Comparison of ENCODE assay signal across 1 cellular context in genomic region chr14:75050852-75051555, GRCh38.
TF ChIP-seq lines count a peak whose summit lies in the region.

Gene MLH3 (minus strand): TSS chr14:75051467. CDS start chr14:75049655, 1,812 bp downstream.

TF ChIP-seq in K562, 482 proteins besides CTCF, POLR2A, EP300 and RAD21 (continued from another document and continues in another):
- TF ChIP-seq CBX1 (IDR thresholded peaks at IDR 0.05; ENCODE audit: low read depth), result no peak
- TF ChIP-seq CUX1 (CRISPR knock-in tag; IDR thresholded peaks at IDR 0.05), result no peak
- no peak for TF ChIP-seq ZNF57 (CRISPR knock-in tag; IDR thresholded peaks at IDR 0.05)
- no peak for TF ChIP-seq ZFP1 (CRISPR knock-in tag; IDR thresholded peaks at IDR 0.05)
- no peak for TF ChIP-seq RBM15 (IDR thresholded peaks at IDR 0.05; ENCODE audit: insufficient read depth, low read length)
- no peak for TF ChIP-seq ATF1 (CRISPR knock-in tag; IDR thresholded peaks at IDR 0.05)
- peak; percentile 27; the same call in 1 of the 2 replicates for TF ChIP-seq ATF1 (tag; IDR thresholded peaks at IDR 0.05)
- no peak for TF ChIP-seq ATF3 (IDR thresholded peaks at IDR 0.05)
- no peak for TF ChIP-seq ATF3 (CRISPR knock-in tag; conservative IDR thresholded peaks at IDR 0.05)
- no peak for TF ChIP-seq NR0B1 (IDR thresholded peaks at IDR 0.05; ENCODE audit: partially characterized antibody)
- TF ChIP-seq ZC3H8 (IDR thresholded peaks at IDR 0.05), result no peak
- peak; percentile 85 for TF ChIP-seq ZFX (CRISPR knock-in tag; IDR thresholded peaks at IDR 0.05)
- no peak for TF ChIP-seq ZNF764 (CRISPR knock-in tag; IDR thresholded peaks at IDR 0.05; ENCODE audit: low read depth)
- TF ChIP-seq ZNF644 (tag; IDR thresholded peaks at IDR 0.05; ENCODE audit: low read depth), result no peak
- no peak for TF ChIP-seq KLF6 (CRISPR knock-in tag; IDR thresholded peaks at IDR 0.05; ENCODE audit: borderline replicate concordance)
- TF ChIP-seq ZNF609 (CRISPR knock-in tag; IDR thresholded peaks at IDR 0.05; ENCODE audit: borderline replicate concordance), result no peak
- no peak for TF ChIP-seq POLR2H (tag; IDR thresholded peaks at IDR 0.05; ENCODE audit: low read depth)
- peak; percentile 26; the same call in 1 of the 2 replicates for TF ChIP-seq MTA3 (IDR thresholded peaks at IDR 0.05; ENCODE audit: borderline replicate concordance)
- TF ChIP-seq DMBX1 (CRISPR knock-in tag; IDR thresholded peaks at IDR 0.05; ENCODE audit: borderline replicate concordance), result 0 out of 2 replicates have a peak, but pooled peaks have one; percentile 22
- no peak for TF ChIP-seq HMG20B (CRISPR knock-in tag; IDR thresholded peaks at IDR 0.05)
- no peak for TF ChIP-seq SMARCE1 (IDR thresholded peaks at IDR 0.05)
- no peak for TF ChIP-seq ZNF586 (CRISPR knock-in tag; conservative IDR thresholded peaks at IDR 0.05)
- TF ChIP-seq ZBTB17 (CRISPR knock-in tag; IDR thresholded peaks at IDR 0.05), result no peak
- TF ChIP-seq GABPA (tag; conservative IDR thresholded peaks at IDR 0.05; ENCODE audit: low read depth), result no peak
- 0 out of 2 replicates have a peak, but pooled peaks have one; percentile 63 for TF ChIP-seq BRD4 (IDR thresholded peaks at IDR 0.05)
- TF ChIP-seq SAP30 (IDR thresholded peaks at IDR 0.05; ENCODE audit: borderline replicate concordance, insufficient read depth, low read depth, low read length, poor library complexity, severe bottlenecking), result no peak
- no peak for TF ChIP-seq SIRT6 (IDR thresholded peaks at IDR 0.05; ENCODE audit: low read depth, low read length)
- no peak for TF ChIP-seq ZNF79 (CRISPR knock-in tag; IDR thresholded peaks at IDR 0.05; ENCODE audit: low read depth)
- no peak for TF ChIP-seq ZNF140 (CRISPR knock-in tag; IDR thresholded peaks at IDR 0.05)
- no peak for TF ChIP-seq FUS (optimal IDR thresholded peaks at IDR 0.05; ENCODE audit: low read depth, low read length)
- no peak for TF ChIP-seq ZNF263 (CRISPR knock-in tag; IDR thresholded peaks at IDR 0.05; ENCODE audit: borderline replicate concordance)
- no peak for TF ChIP-seq ZNF384 (IDR thresholded peaks at IDR 0.05; ENCODE audit: low read depth, low read length)
- TF ChIP-seq HDAC8 (tag; IDR thresholded peaks at IDR 0.05), result peak; percentile 49; the same call in 1 of the 2 replicates
- no peak for TF ChIP-seq KAT2B (IDR thresholded peaks at IDR 0.05; ENCODE audit: low read depth, low read length)
- TF ChIP-seq AFF1 (IDR thresholded peaks at IDR 0.05; ENCODE audit: low read depth in 1 of 2, partially characterized antibody in 2 of 2), result no peak
- no peak for TF ChIP-seq ERF (CRISPR knock-in tag; IDR thresholded peaks at IDR 0.05)
- TF ChIP-seq SRSF7 (optimal IDR thresholded peaks at IDR 0.05; ENCODE audit: low read depth, low read length), result no peak
- no peak for TF ChIP-seq YBX1 (IDR thresholded peaks at IDR 0.05)
- TF ChIP-seq SMARCB1 (IDR thresholded peaks at IDR 0.05; ENCODE audit: insufficient read length, low read depth), result no peak
- TF ChIP-seq HNRNPL (IDR thresholded peaks at IDR 0.05; ENCODE audit: low read depth, low read length), result no peak
- peak; percentile 17 for TF ChIP-seq HNRNPLL (IDR thresholded peaks at IDR 0.05; ENCODE audit: low read depth, low read length, poor library complexity, severe bottlenecking)
- no peak for TF ChIP-seq PKNOX1 (IDR thresholded peaks at IDR 0.05)
- TF ChIP-seq LARP7 (IDR thresholded peaks at IDR 0.05), result no peak
- TF ChIP-seq THAP12 (CRISPR knock-in tag; IDR thresholded peaks at IDR 0.05), result no peak
- peak in 1 of 2 experiments; percentile 26; a peak in 1 of 4 replicates for TF ChIP-seq HDAC1 (IDR thresholded peaks at IDR 0.05)
- no peak for TF ChIP-seq SLC30A9 (CRISPR knock-in tag; IDR thresholded peaks at IDR 0.05)
- TF ChIP-seq ILK (tag; IDR thresholded peaks at IDR 0.05; ENCODE audit: borderline replicate concordance, low read depth), result no peak
